ENCODE assay signal across 1 cellular context in genomic region chr22:44026066-44026629, GRCh38.
A peak's percentile ranks its signal among the peaks of the same experiment; 100 is the strongest.
TF ChIP-seq lines count a peak whose summit lies in the region.

No MANE protein-coding gene starts in this region.

TF ChIP-seq in GM12878, 131 proteins besides CTCF, POLR2A, EP300 and RAD21 (continued from another document):
- TF ChIP-seq ELK1 (IDR thresholded peaks at IDR 0.05; ENCODE audit: low read depth, low read length) (no peak), MTA2 (IDR thresholded peaks at IDR 0.05; ENCODE audit: low read depth) (no peak), RUNX3 (IDR thresholded peaks at IDR 0.05; ENCODE audit: low read length) (no peak), CHD4 (IDR thresholded peaks at IDR 0.05) (no peak), USF2 (IDR thresholded peaks at IDR 0.05; ENCODE audit: borderline replicate concordance, low read depth, low read length) (no peak), TARDBP (IDR thresholded peaks at IDR 0.05; ENCODE audit: borderline replicate concordance) (no peak), ZNF207 (IDR thresholded peaks at IDR 0.05; ENCODE audit: borderline replicate concordance) (peak; percentile 39; the same call in 1 of the 2 replicates), BRCA1 (IDR thresholded peaks at IDR 0.05; ENCODE audit: low read depth, low read length) (no peak), MLLT1 (IDR thresholded peaks at IDR 0.05) (peak; percentile 63), BHLHE40 (IDR thresholded peaks at IDR 0.05; ENCODE audit: borderline replicate concordance in 1 of 2, low read depth in 2 of 2, low read length in 1 of 2) (no peak), CREM (IDR thresholded peaks at IDR 0.05; ENCODE audit: low read depth) (no peak), POLR2AphosphoS5 (IDR thresholded peaks at IDR 0.05; ENCODE audit: low read length) (peak; percentile 14), SMARCA5 (IDR thresholded peaks at IDR 0.05) (peak; percentile 60; the same call in 1 of the 2 replicates), E4F1 (IDR thresholded peaks at IDR 0.05; ENCODE audit: borderline replicate concordance, partially characterized antibody) (no peak), IKZF2 (IDR thresholded peaks at IDR 0.05) (no peak), E2F4 (IDR thresholded peaks at IDR 0.05; ENCODE audit: low read depth, low read length) (no peak), ZBTB40 (IDR thresholded peaks at IDR 0.05; ENCODE audit: borderline replicate concordance) (no peak; the same call in 1 of the 2 replicates), BACH1 (IDR thresholded peaks at IDR 0.05; ENCODE audit: borderline replicate concordance) (peak; percentile 58; the same call in 1 of the 2 replicates), PRDM15 (CRISPR knock-in tag; IDR thresholded peaks at IDR 0.05) (no peak), YY1 (IDR thresholded peaks at IDR 0.05; ENCODE audit: low read depth, low read length) (no peak), ZNF384 (IDR thresholded peaks at IDR 0.05; ENCODE audit: borderline replicate concordance, low read depth, low read length) (no peak), HSF1 (IDR thresholded peaks at IDR 0.05; ENCODE audit: low read depth, low read length) (no peak), PAX5 (IDR thresholded peaks at IDR 0.05; ENCODE audit: borderline replicate concordance, low read depth, low read length) (no peak)
